ENCODE assay signal across 9 cellular contexts in genomic region chr6:138428943-138429616, GRCh38. TPM values are rescaled to one million over a fixed set of nuclear protein-coding genes. Genes with fewer than 3 reads are reported as not detected.
A peak's percentile ranks its signal among the peaks of the same experiment; 100 is the strongest.
DNase-seq lines count a peak whose midpoint lies in the region; ATAC-seq, FAIRE-seq and TF ChIP-seq lines count a peak whose summit lies in the region.
"Had no signal": no experiment of that assay in that cellular context is flagged by ENCODE, and none has a peak within 500 bp of the region (broad histone marks: within the 10 kb centered on the region; RNA-seq: fewer than 3 reads in every experiment).

No MANE protein-coding gene starts in this region.

- H3K27me3 Mint-ChIP-seq in stimulated activated naive B cell treated with anti-CD40 and anti-IgM and Interleukin-4, amounts not matched to agents 10 μg/mL and 1 μg/mL and 100 μg/mL, for 72 hours = peaks cover 10 to 13% of the 10 kb centered on the region in 2 donors

- no peak overlapping the region for H3K27ac ChIP-seq in A673 (ENCODE audit: low read depth, low read length, poor library complexity, severe bottlenecking)

- H3K9me3 ChIP-seq in A673 (ENCODE audit: low read depth, low read length, poor library complexity, severe bottlenecking) = no peaks in the 10 kb centered on the region

- H3K27me3 ChIP-seq in A673 (replicated peaks; ENCODE audit: insufficient read depth, low read depth, low read length, poor library complexity) = no peaks in the 10 kb centered on the region

- peak; percentile 56 to 68 for ATAC-seq in stimulated activated naive B cell treated with anti-CD40 and anti-IgM and Interleukin-4, amounts not matched to agents 10 μg/mL and 1 μg/mL and 100 μg/mL, for 72 hours (replicated peaks)
- ATAC-seq in HG03045 (IDR thresholded peaks at IDR 0.05; ENCODE audit: unreplicated experiment) (no peak), GM18502 (IDR thresholded peaks at IDR 0.05; ENCODE audit: poor library complexity, unreplicated experiment) (no peak)

- TF ChIP-seq CTCF in A673 (conservative IDR thresholded peaks at IDR 0.05; ENCODE audit: low read depth, low read length) (peak; percentile 74), astrocyte of the spinal cord (IDR thresholded peaks at IDR 0.05; ENCODE audit: low read depth, low read length) (peak; percentile 55)

- H3K36me3 Mint-ChIP-seq in stimulated activated naive B cell treated with anti-CD40 and anti-IgM and Interleukin-4, amounts not matched to agents 10 μg/mL and 1 μg/mL and 100 μg/mL, for 72 hours = no peaks in the 10 kb centered on the region

- TF ChIP-seq POLR2A in GM12892 (IDR thresholded peaks at IDR 0.05; ENCODE audit: low read depth, low read length) = no peak

- in situ Hi-C loops in astrocyte of the spinal cord (cut with HindIII; ENCODE audit: low sequenced_read_pairs) = no loop called here

- intact Hi-C loops in A673 (cut with micrococcal nuclease; ENCODE audit: unreplicated experiment) = loop anchor here (1.0 to 2.0 kb wide), 4 partner anchors 80 to 337 kb away; no protein-coding TSS in a partner anchor

- H3K4me1 Mint-ChIP-seq in stimulated activated naive B cell treated with anti-CD40 and anti-IgM and Interleukin-4, amounts not matched to agents 10 μg/mL and 1 μg/mL and 100 μg/mL, for 72 hours = peaks cover 8 to 20% of the 10 kb centered on the region in 2 donors

- no peak overlapping the region for H3K27ac Mint-ChIP-seq in stimulated activated naive B cell treated with anti-CD40 and anti-IgM and Interleukin-4, amounts not matched to agents 10 μg/mL and 1 μg/mL and 100 μg/mL, for 72 hours
- H3K27ac Mint-ChIP-seq: dendritic cell treated with granulocyte-macrophage colony-stimulating factor and Interleukin-4, amounts not matched to agents 40 ng/mL and 50 ng/mL, for 4 days had no signal

- H3K36me3 ChIP-seq in A673 (ENCODE audit: insufficient read depth, low read length, poor library complexity, severe bottlenecking) = no peaks in the 10 kb centered on the region

- H3K4me3 Mint-ChIP-seq in stimulated activated naive B cell treated with anti-CD40 and anti-IgM and Interleukin-4, amounts not matched to agents 10 μg/mL and 1 μg/mL and 100 μg/mL, for 72 hours = no peak overlapping the region
- H3K4me3 Mint-ChIP-seq: dendritic cell treated with granulocyte-macrophage colony-stimulating factor and Interleukin-4, amounts not matched to agents 40 ng/mL and 50 ng/mL, for 4 days had no signal

- CTCF ChIA-PET in A673 (lab: Charles Lee) = interaction anchor here (0.8 to 0.9 kb wide), 2 partner anchors 75 to 80 kb away, joined by 3 read pairs; no protein-coding TSS in a partner anchor

- no peaks in the 10 kb centered on the region for H3K9me3 Mint-ChIP-seq in stimulated activated naive B cell treated with anti-CD40 and anti-IgM and Interleukin-4, amounts not matched to agents 10 μg/mL and 1 μg/mL and 100 μg/mL, for 72 hours
- H3K9me3 Mint-ChIP-seq: dendritic cell treated with granulocyte-macrophage colony-stimulating factor and Interleukin-4, amounts not matched to agents 40 ng/mL and 50 ng/mL, for 4 days had no signal

- DNase-seq in A673 (ENCODE audit: low spot score) (peak; percentile 70), GM12892 (ENCODE audit: insufficient read length) (no peak), NCI-H2171 treated with DMSO at 0.1 percent for 48 hours (lab: John Stamatoyannopoulos, UW) (peak; percentile 65), astrocyte of the spinal cord (ENCODE audit: low read depth, low spot score) (peak; percentile 81), iPS-NIHi7 (ENCODE audit: extremely low spot score) (peak; percentile 47)
- no peak for DNase-seq in stimulated activated naive B cell treated with anti-CD40 and anti-IgM and Interleukin-4, amounts not matched to agents 10 μg/mL and 1 μg/mL and 100 μg/mL, for 72 hours

- peak; percentile 5 for FAIRE-seq in GM12892 (lab: Jason Lieb, UNC)

- POLR2A ChIA-PET in A673 (lab: Charles Lee; ENCODE audit: low non-redundant PET) = no interaction called here

- BruUV-seq in A673 (replicated peaks; lab: Mats Ljungman, UMichigan) = no TSS peak

- H3K4me3 ChIP-seq in A673 (ENCODE audit: low read depth, low read length, poor library complexity, severe bottlenecking) (no peak overlapping the region), astrocyte of the spinal cord (ENCODE audit: low read depth, low read length) (no peak overlapping the region)

- H3K4me1 ChIP-seq in A673 (ENCODE audit: insufficient read depth, low read length, poor library complexity, severe bottlenecking) = no peaks in the 10 kb centered on the region

RNA-seq across cellular contexts. Expression of gene HEBP2, which starts 25.1 kb away (rescaled TPM):
- 8.7 and 14.7 TPM in 2 replicates for total RNA-seq in A673 (2021)
- polyA plus RNA-seq in GM12892 (2012; ENCODE audit: missing spikeins) = 18.8 TPM

RNA-seq across cellular contexts. Expression of gene SMIM28, which starts 51.4 kb away (rescaled TPM):
- not detected in 2 replicates for total RNA-seq in A673 (2021)
- not detected for polyA plus RNA-seq in GM12892 (2012; ENCODE audit: missing spikeins)

Comparison
In these comparisons a context has a peak if more than half of its experiments do, and no peak if none do; other contexts are left out.
1. DNase-seq: peak in A673 (single experiment), NCI-H2171 treated with DMSO at 0.1 percent for 48 hours (single experiment), astrocyte of the spinal cord (single experiment) and iPS-NIHi7 (single experiment); none in GM12892 (single experiment) and stimulated activated naive B cell treated with anti-CD40 and anti-IgM and Interleukin-4, amounts not matched to agents 10 μg/mL and 1 μg/mL and 100 μg/mL, for 72 hours (single experiment).
2. ATAC-seq: peak in stimulated activated naive B cell treated with anti-CD40 and anti-IgM and Interleukin-4, amounts not matched to agents 10 μg/mL and 1 μg/mL and 100 μg/mL, for 72 hours (2 of 2); none in HG03045 (single experiment) and GM18502 (single experiment).